Comparison of ENCODE assay signal across 10 cellular contexts in the genomic region with DNA sequence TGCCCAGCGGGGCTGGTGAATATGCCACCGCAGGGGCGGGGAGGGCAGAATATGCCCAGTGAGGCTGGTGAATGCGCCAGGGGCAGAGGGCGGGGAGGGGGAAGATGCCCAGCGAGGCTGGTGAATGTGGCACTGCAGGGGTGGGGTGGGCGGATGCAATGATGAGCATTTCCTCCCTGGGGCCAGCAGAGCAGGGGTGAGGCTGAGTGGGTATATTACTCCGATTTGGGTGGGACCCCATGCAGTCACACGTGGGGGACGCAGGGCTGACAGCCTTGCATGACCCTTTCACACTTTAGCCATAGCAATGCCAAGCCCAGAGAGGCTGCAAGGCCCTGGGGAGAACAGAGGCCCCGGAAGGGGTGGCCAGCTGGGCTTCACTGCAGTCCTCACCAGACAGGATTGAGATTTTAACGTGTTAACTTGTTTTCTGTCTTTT.
DNase-seq lines count a peak whose midpoint lies in the region; ATAC-seq lines count a peak whose summit lies in the region.
"Had no signal": no experiment of that assay in that cellular context is flagged by ENCODE, and none has a peak within 500 bp of the region (broad histone marks: within the 10 kb centered on the region; RNA-seq: fewer than 3 reads in every experiment).

No MANE protein-coding gene starts in this region.

- H3K4me1 ChIP-seq in HUES6 (ENCODE audit: control insufficient read depth, insufficient read depth, low read length): peaks cover 42% of the 10 kb centered on the region

- H3K9me3 ChIP-seq in HUES6 (ENCODE audit: control insufficient read depth, insufficient read depth, low read depth, low read length): no peaks in the 10 kb centered on the region

- ATAC-seq in HG02678 (IDR thresholded peaks at IDR 0.05; ENCODE audit: unreplicated experiment) (no peak), HG03095 (IDR thresholded peaks at IDR 0.05; ENCODE audit: unreplicated experiment) (no peak)
- ATAC-seq: Panc1 had no signal

- H3K36me3 ChIP-seq in HUES6 (ENCODE audit: control insufficient read depth, insufficient read depth, low read length): no peaks in the 10 kb centered on the region

- H3K9ac ChIP-seq in HUES6 (ENCODE audit: low read length): no peak overlapping the region

- peak overlapping the region; percentile 49; the same call in 1 of the 2 replicates for H3K4me3 ChIP-seq in HUES6 (ENCODE audit: low read depth, low read length)

- no peak overlapping the region for H3K27ac ChIP-seq in HUES6 (ENCODE audit: low read depth, low read length)

- peak; percentile 65 to 70 for DNase-seq in activated CD4-positive, alpha-beta T cell treated with anti-CD3 and anti-CD28 coated beads, Interleukin-2, amount 50 U/mL, for 48 hours
- DNase-seq in fibroblast of peridontal ligament (ENCODE audit: extremely low read depth) (peak; percentile 8), NCI-H1092 treated with DMSO at 0.1 percent for 48 hours (lab: John Stamatoyannopoulos, UW) (no peak), cerebellar cortex (ENCODE audit: low spot score) (no peak)
- DNase-seq in stimulated activated CD8-positive, alpha-beta memory T cell treated with anti-CD3 and anti-CD28 coated beads, Interleukin-7, amount 100 ng/mL, for 4 hours (ENCODE audit: low read depth in 2 of 2): peak; percentile 59 to 69
- DNase-seq: midbrain had no signal

- peaks cover 82% of the 10 kb centered on the region for H3K27me3 ChIP-seq in HUES6 (ENCODE audit: control insufficient read depth, insufficient read depth, low read length)

Comparison
In these comparisons a context has a peak if more than half of its experiments do, and no peak if none do; other contexts are left out.
1. DNase-seq: peak in activated CD4-positive, alpha-beta T cell treated with anti-CD3 and anti-CD28 coated beads, Interleukin-2, amount 50 U/mL, for 48 hours (2 of 2), fibroblast of peridontal ligament (single experiment) and stimulated activated CD8-positive, alpha-beta memory T cell treated with anti-CD3 and anti-CD28 coated beads, Interleukin-7, amount 100 ng/mL, for 4 hours (2 of 2); none in NCI-H1092 treated with DMSO at 0.1 percent for 48 hours (single experiment) and cerebellar cortex (single experiment).